ENCODE assay signal across 14 cellular contexts in the genomic region with DNA sequence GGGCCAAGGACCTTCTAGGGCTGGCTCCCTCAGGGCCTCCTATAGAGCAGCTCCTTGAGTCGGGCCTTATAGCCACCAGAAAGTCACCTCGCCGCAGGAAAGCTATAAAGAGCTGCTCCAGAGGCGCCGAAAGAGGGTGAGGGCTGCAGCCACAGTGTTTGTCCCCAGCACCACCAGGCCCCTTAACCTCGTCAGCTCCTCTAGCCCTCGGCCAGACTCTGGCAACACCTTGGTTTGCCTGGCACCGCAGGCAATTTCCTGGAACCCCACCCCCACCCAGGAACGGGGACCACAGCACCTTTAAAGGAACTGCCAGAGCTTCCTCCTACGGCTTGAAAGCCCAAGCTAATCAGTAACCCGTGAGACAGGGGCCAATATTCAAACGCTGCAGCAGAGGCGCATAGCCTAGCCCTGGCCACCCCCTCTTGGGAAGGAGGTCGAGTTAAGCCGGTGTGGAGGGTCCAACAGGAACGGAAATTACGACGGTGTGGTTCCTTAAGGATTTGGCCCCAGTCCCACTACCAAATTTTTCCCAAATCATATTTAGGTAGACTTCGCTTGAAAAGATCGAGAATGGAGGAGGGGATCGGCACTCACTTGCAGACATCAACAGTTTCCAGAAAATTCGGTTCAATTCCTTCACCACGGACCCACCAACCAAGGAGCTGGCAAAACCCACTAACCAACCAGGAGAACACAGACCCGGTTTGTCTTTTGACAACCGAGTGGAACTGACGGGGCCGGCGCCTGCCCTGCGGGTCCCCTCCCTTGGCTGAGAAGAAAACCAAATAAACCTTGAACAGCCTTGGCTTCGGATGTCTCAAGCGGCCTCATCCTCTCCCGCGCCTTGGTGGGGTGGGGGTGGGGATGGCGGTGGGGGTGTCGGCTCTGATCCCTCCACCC. TPM values are rescaled to one million over a fixed set of nuclear protein-coding genes. Genes with fewer than 3 reads are reported as not detected.
A peak's percentile ranks its signal among the peaks of the same experiment; 100 is the strongest.
DNase-seq lines count a peak whose midpoint lies in the region; ATAC-seq, FAIRE-seq and TF ChIP-seq lines count a peak whose summit lies in the region.
"Had no signal": no experiment of that assay in that cellular context is flagged by ENCODE, and none has a peak within 500 bp of the region (broad histone marks: within the 10 kb centered on the region; RNA-seq: fewer than 3 reads in every experiment).

No MANE protein-coding gene starts in this region.

- POLR2A ChIA-PET in endothelial cell of umbilical vein (lab: Charles Lee), result no interaction called here

- peaks cover 8% of the 10 kb centered on the region for H3K27me3 Mint-ChIP-seq in Calu3 (ENCODE audit: unreplicated experiment)

- H3K14ac ChIP-seq in trophoblast cell (ENCODE audit: low read length), result peak overlapping the region; percentile 41

- peak overlapping the region; percentile 95 for H3K27ac Mint-ChIP-seq in Calu3 (ENCODE audit: unreplicated experiment)
- H3K27ac Mint-ChIP-seq: stimulated activated naive CD8-positive, alpha-beta T cell treated with anti-CD3 and anti-CD28 coated beads, Interleukin-15, Interleukin-2, amounts not matched to agents 100 ng/mL and 50 ng/mL, for 24 hours had no signal

- H3K9me3 ChIP-seq in endothelial cell of umbilical vein (replicated peaks; ENCODE audit: control insufficient read depth, insufficient read depth, low read length) (no peaks in the 10 kb centered on the region), trophoblast cell (ENCODE audit: insufficient read depth, low read depth, low read length) (peaks cover 2% of the 10 kb centered on the region), right cardiac atrium (ENCODE audit: control insufficient read depth, low read length) (no peaks in the 10 kb centered on the region)
- H3K9me3 ChIP-seq: gastrocnemius medialis, left lung had no signal

- H3K36me3 ChIP-seq in endothelial cell of umbilical vein (ENCODE audit: control insufficient read depth in 2 of 2, extremely low read depth in 1 of 2, insufficient read depth in 2 of 2, low read length in 2 of 2), result no peaks in the 10 kb centered on the region
- H3K36me3 ChIP-seq in trophoblast cell (ENCODE audit: control insufficient read depth in 1 of 2, insufficient read depth in 2 of 2, low read length in 2 of 2), result no peaks in the 10 kb centered on the region
- H3K36me3 ChIP-seq: gastrocnemius medialis, left lung had no signal

- TF ChIP-seq POLR2A in endothelial cell of umbilical vein (IDR thresholded peaks at IDR 0.05; ENCODE audit: low read depth, low read length), result no peak

- dilution Hi-C loops in endothelial cell of umbilical vein (cut with MboI; ENCODE audit: extremely low pct_ligation_motif_present, low sequenced_read_pairs), result no loop called here

- H3K9ac ChIP-seq in endothelial cell of umbilical vein (replicated peaks; ENCODE audit: extremely low read depth, insufficient read depth, low read length) (no peak overlapping the region), trophoblast cell (ENCODE audit: low read length) (no peak overlapping the region)

- H4K20me1 ChIP-seq in endothelial cell of umbilical vein (replicated peaks; ENCODE audit: control insufficient read depth, extremely low read depth, insufficient read depth, low read length), result no peaks in the 10 kb centered on the region

- H4K91ac ChIP-seq in trophoblast cell (ENCODE audit: low read depth, low read length), result peak overlapping the region; percentile 59

- BruUV-seq in Calu3 (replicated peaks; lab: Mats Ljungman, UMichigan) (TSS peak; percentile 85), endothelial cell of umbilical vein (replicated peaks; lab: Mats Ljungman, UMichigan) (no TSS peak)

- no peak overlapping the region for H3K4ac ChIP-seq in trophoblast cell (ENCODE audit: low read depth, low read length)

- no peak overlapping the region for H2AK5ac ChIP-seq in trophoblast cell (ENCODE audit: low read length)

- H3K79me1 ChIP-seq in trophoblast cell (ENCODE audit: low read length), result peaks cover 23% of the 10 kb centered on the region

- H3K4me1 Mint-ChIP-seq in Calu3 (ENCODE audit: low read depth, unreplicated experiment), result peaks cover 45% of the 10 kb centered on the region

- H2BK12ac ChIP-seq in trophoblast cell (ENCODE audit: low read length), result peak overlapping the region; percentile 4

- FAIRE-seq in endothelial cell of umbilical vein (lab: Jason Lieb, UNC), result no peak

- TF ChIP-seq CTCF in Calu3 (IDR thresholded peaks at IDR 0.05; ENCODE audit: unreplicated experiment) (no peak), endothelial cell of umbilical vein (IDR thresholded peaks at IDR 0.05; ENCODE audit: extremely low read depth in 1 of 2, insufficient read depth in 1 of 2, low read depth in 1 of 2, low read length in 2 of 2) (no peak)

- H3K4me2 ChIP-seq in endothelial cell of umbilical vein (ENCODE audit: insufficient read depth, low read length) (peak overlapping the region; percentile 68), trophoblast cell (ENCODE audit: low read length) (peak overlapping the region; percentile 9)

- H3K4me1 ChIP-seq in endothelial cell of umbilical vein (ENCODE audit: control insufficient read depth, extremely low read depth, insufficient read depth, low read length), result peaks cover 39% of the 10 kb centered on the region
- peaks cover 26 to 37% of the 10 kb centered on the region in 2 experiments for H3K4me1 ChIP-seq in trophoblast cell (ENCODE audit: control insufficient read depth in 1 of 2, insufficient read depth in 2 of 2, low read length in 2 of 2)
- H3K4me1 ChIP-seq in right cardiac atrium (ENCODE audit: control insufficient read depth, insufficient read depth, low read length), result peaks cover 4% of the 10 kb centered on the region

- no peak overlapping the region for H4K12ac ChIP-seq in trophoblast cell (ENCODE audit: low read depth, low read length)

- no peak overlapping the region for H3K18ac ChIP-seq in trophoblast cell (ENCODE audit: low read length)

- no peaks in the 10 kb centered on the region for H3K9me1 ChIP-seq in endothelial cell of umbilical vein (replicated peaks; ENCODE audit: control insufficient read depth, extremely low read depth, insufficient read depth, low read length)

- H3K4me3 ChIP-seq in endothelial cell of umbilical vein (replicated peaks in 1 of 3; ENCODE audit: insufficient read depth in 1 of 3, low read depth in 1 of 3, low read length in 3 of 3), result peak overlapping the region in 2 of 3 experiments; percentile 27 to 47
- no peak overlapping the region for H3K4me3 ChIP-seq in trophoblast cell (ENCODE audit: low read depth, low read length)
- H3K4me3 ChIP-seq in right cardiac atrium (ENCODE audit: low read length), result no peak overlapping the region
- H3K4me3 ChIP-seq: left lung had no signal

- H3K4me3 Mint-ChIP-seq in Calu3 (ENCODE audit: low read depth, unreplicated experiment), result peak overlapping the region; percentile 88
- H3K4me3 Mint-ChIP-seq: stimulated activated naive CD8-positive, alpha-beta T cell treated with anti-CD3 and anti-CD28 coated beads, Interleukin-15, Interleukin-2, amounts not matched to agents 100 ng/mL and 50 ng/mL, for 24 hours had no signal

- DNase-seq in Calu3 (peak; percentile 88), NCI-H69 (lab: John Stamatoyannopoulos, UW) (peak; percentile 21), endothelial cell of umbilical vein (ENCODE audit: low read depth, low spot score) (no peak), trophoblast cell (no peak), right cardiac atrium (no peak), NCI-H1930 (lab: John Stamatoyannopoulos, UW) (no peak)
- no peak for DNase-seq in activated CD4-positive, alpha-beta T cell treated with anti-CD3 and anti-CD28 coated beads for 48 hours
- DNase-seq: NCI-H187, occipital lobe had no signal

- no peak for ATAC-seq in HG03565 (IDR thresholded peaks at IDR 0.05; ENCODE audit: unreplicated experiment)
- ATAC-seq in right cardiac atrium, result no peak

- no CpG with 5 or more reads among the region's 35 CpGs for WGBS in trophoblast cell (ENCODE audit: extremely low coverage, insufficient coverage, insufficient read length)
- WGBS in right cardiac atrium, result 10% methylated on average over 35 of the region's 35 CpGs

- H3K23ac ChIP-seq in trophoblast cell (ENCODE audit: low read length), result no peak overlapping the region

- no peak overlapping the region for H2BK5ac ChIP-seq in trophoblast cell (ENCODE audit: low read depth, low read length, poor library complexity)

- H3K27me3 ChIP-seq in endothelial cell of umbilical vein (ENCODE audit: control insufficient read depth in 2 of 2, insufficient read depth in 2 of 2, low read length in 2 of 2) (no peaks in the 10 kb centered on the region), trophoblast cell (ENCODE audit: insufficient read depth, low read length) (peaks cover 41% of the 10 kb centered on the region), right cardiac atrium (ENCODE audit: control insufficient read depth, insufficient read depth) (peaks cover 3% of the 10 kb centered on the region)

- peak overlapping the region; percentile 27 for H4K8ac ChIP-seq in trophoblast cell (ENCODE audit: low read depth, low read length)

- H3K27ac ChIP-seq in endothelial cell of umbilical vein (ENCODE audit: insufficient read depth, low read depth, low read length), result no peak overlapping the region
- peak overlapping the region; percentile 67 for H3K27ac ChIP-seq in trophoblast cell (ENCODE audit: low read depth, low read length)
- no peak overlapping the region for H3K27ac ChIP-seq in right cardiac atrium (ENCODE audit: low read length)
- H3K27ac ChIP-seq: left lung had no signal

- H2AFZ ChIP-seq in endothelial cell of umbilical vein (ENCODE audit: low read depth, low read length) (no peak overlapping the region), trophoblast cell (ENCODE audit: insufficient read depth, low read length, poor library complexity) (no peak overlapping the region)

- CTCF ChIA-PET in Calu3 (lab: Charles Lee) (interaction anchor here (0.5 to 1.9 kb wide), 20 partner anchors 8 to 386 kb away, joined by 3 to 15 read pairs (median 4); no protein-coding TSS in a partner anchor), endothelial cell of umbilical vein (lab: Charles Lee) (interaction anchor here (0.6 to 1.5 kb wide), 6 partner anchors 8 to 342 kb away, joined by 3 read pairs; no protein-coding TSS in a partner anchor)

- no peaks in the 10 kb centered on the region for H3K9me3 Mint-ChIP-seq in Calu3 (ENCODE audit: low read depth, unreplicated experiment)
- H3K9me3 Mint-ChIP-seq: CD4-positive, alpha-beta memory T cell; stimulated activated naive CD8-positive, alpha-beta T cell treated with anti-CD3 and anti-CD28 coated beads, Interleukin-15, Interleukin-2, amounts not matched to agents 100 ng/mL and 50 ng/mL, for 24 hours had no signal

- H3K79me2 ChIP-seq in endothelial cell of umbilical vein (ENCODE audit: control insufficient read depth, insufficient read depth, low read length) (peaks cover 80% of the 10 kb centered on the region), trophoblast cell (ENCODE audit: control insufficient read depth, insufficient read depth, low read length, poor library complexity) (peaks cover 2% of the 10 kb centered on the region)

- H3K36me3 Mint-ChIP-seq in Calu3 (ENCODE audit: insufficient read depth, unreplicated experiment), result peaks cover 94% of the 10 kb centered on the region
- H3K36me3 Mint-ChIP-seq: CD4-positive, alpha-beta memory T cell had no signal

- intact Hi-C loops in Calu3 (cut with micrococcal nuclease; ENCODE audit: unreplicated experiment) (loop anchor here (2.0 kb wide), 1 partner anchor 17 kb away; no protein-coding TSS in a partner anchor), endothelial cell of umbilical vein (cut with micrococcal nuclease) (no loop called here), right cardiac atrium (cut with DNase I) (no loop called here)

- peak overlapping the region; percentile 8 for H2BK120ac ChIP-seq in trophoblast cell (ENCODE audit: insufficient read depth, low read length, poor library complexity)

RNA-seq across cellular contexts. Expression of gene HOXB6, which starts 3.0 kb away (rescaled TPM):
- total RNA-seq in Calu3 (2022), result 140 and 144 TPM in 2 replicates
- total RNA-seq in endothelial cell of umbilical vein, result 24.0 and 27.4 TPM in 2 replicates
- 8.8 and 10.0 TPM in 2 replicates for polyA plus RNA-seq in endothelial cell of umbilical vein
- polyA plus RNA-seq in endothelial cell of umbilical vein (2011; cell fraction: cytosol; rRNA removed), result 4.3 and 6.1 TPM in 2 replicates
- 42.1 and 47.5 TPM in 2 replicates for polyA plus RNA-seq in endothelial cell of umbilical vein (2011; cell fraction: nucleus; rRNA removed)
- polyA plus RNA-seq in endothelial cell of umbilical vein (2012), result 12.4 and 13.8 TPM in 2 replicates
- polyA minus RNA-seq in endothelial cell of umbilical vein, result 3.9 and 7.0 TPM in 2 replicates
- polyA minus RNA-seq in endothelial cell of umbilical vein (2011; cell fraction: cytosol; rRNA and poly(A)+ RNA removed), result 2.8 TPM
- polyA minus RNA-seq in endothelial cell of umbilical vein (2011; cell fraction: nucleus; rRNA and poly(A)+ RNA removed), result 9.1 and 16.5 TPM in 2 replicates
- polyA plus RNA-seq in trophoblast cell (2013), result 10.6 and 10.9 TPM in 2 replicates
- 1 to 10 TPM in 2 of 4 donors, under 1 TPM in 2; 0.74 to 1.8 (median 1.0) TPM for total RNA-seq in right cardiac atrium
- polyA plus RNA-seq in right cardiac atrium, result 1.1 TPM
- total RNA-seq: occipital lobe had no signal
- polyA plus RNA-seq: CD4-positive, alpha-beta memory T cell had no signal

RNA-seq across cellular contexts. Expression of gene HOXB5, which starts 8.2 kb away (rescaled TPM):
- total RNA-seq in Calu3 (2022) (47.2 and 48.5 TPM in 2 replicates), endothelial cell of umbilical vein (7.3 and 8.5 TPM in 2 replicates), right cardiac atrium (under 1 TPM in 3 of 4 donors, not detected in 1; 0.12 to 0.37 (median 0.14) TPM)
- polyA plus RNA-seq in endothelial cell of umbilical vein (2.0 and 2.6 TPM in 2 replicates), right cardiac atrium (0.14 TPM)
- 1.0 and 1.1 TPM in 2 replicates for polyA plus RNA-seq in endothelial cell of umbilical vein (2011; cell fraction: cytosol; rRNA removed)
- 13.1 and 13.2 TPM in 2 replicates for polyA plus RNA-seq in endothelial cell of umbilical vein (2011; cell fraction: nucleus; rRNA removed)
- polyA plus RNA-seq in endothelial cell of umbilical vein (2012), result 3.3 and 3.5 TPM in 2 replicates
- 0.57 and 0.58 TPM in 2 replicates for polyA minus RNA-seq in endothelial cell of umbilical vein
- 0.82 TPM for polyA minus RNA-seq in endothelial cell of umbilical vein (2011; cell fraction: cytosol; rRNA and poly(A)+ RNA removed)
- 2.5 and 2.6 TPM in 2 replicates for polyA minus RNA-seq in endothelial cell of umbilical vein (2011; cell fraction: nucleus; rRNA and poly(A)+ RNA removed)
- polyA plus RNA-seq in trophoblast cell (2013), result 3.2 and 3.5 TPM in 2 replicates
- total RNA-seq: CD4-positive, alpha-beta memory T cell; gastrocnemius medialis; occipital lobe had no signal
- polyA plus RNA-seq: CD4-positive, alpha-beta memory T cell had no signal

RNA-seq across cellular contexts. Expression of gene HOXB7, which starts 9.0 kb away (rescaled TPM):
- 30.2 and 31.3 TPM in 2 replicates for total RNA-seq in Calu3 (2022)
- 24.5 and 29.8 TPM in 2 replicates for total RNA-seq in endothelial cell of umbilical vein
- 23.5 and 24.2 TPM in 2 replicates for polyA plus RNA-seq in endothelial cell of umbilical vein
- 18.2 and 21.3 TPM in 2 replicates for polyA plus RNA-seq in endothelial cell of umbilical vein (2011; cell fraction: cytosol; rRNA removed)
- 5.5 and 6.9 TPM in 2 replicates for polyA plus RNA-seq in endothelial cell of umbilical vein (2011; cell fraction: nucleus; rRNA removed)
- 26.0 and 33.3 TPM in 2 replicates for polyA plus RNA-seq in endothelial cell of umbilical vein (2012)
- 8.2 and 9.4 TPM in 2 replicates for polyA minus RNA-seq in endothelial cell of umbilical vein
- polyA minus RNA-seq in endothelial cell of umbilical vein (2011; cell fraction: cytosol; rRNA and poly(A)+ RNA removed), result 10.9 TPM
- 1.3 and 1.5 TPM in 2 replicates for polyA minus RNA-seq in endothelial cell of umbilical vein (2011; cell fraction: nucleus; rRNA and poly(A)+ RNA removed)
- 9.6 and 9.8 TPM in 2 replicates for polyA plus RNA-seq in trophoblast cell (2013)
- under 1 TPM; 0.50 to 0.80 (median 0.59) TPM for total RNA-seq in right cardiac atrium
- polyA plus RNA-seq in right cardiac atrium, result 0.48 TPM
- total RNA-seq: occipital lobe had no signal

RNA-seq across cellular contexts. Expression of gene HOXB3, which starts 11.7 kb away (rescaled TPM):
- total RNA-seq in Calu3 (2022) (151 and 154 TPM in 2 replicates), endothelial cell of umbilical vein (45.0 and 56.6 TPM in 2 replicates), right cardiac atrium (1 to 10 TPM; 1.2 to 2.3 (median 2.2) TPM)
- polyA plus RNA-seq in endothelial cell of umbilical vein (29.6 and 33.0 TPM in 2 replicates), right cardiac atrium (2.8 TPM)
- 7.9 and 11.6 TPM in 2 replicates for polyA plus RNA-seq in endothelial cell of umbilical vein (2011; cell fraction: cytosol; rRNA removed)
- polyA plus RNA-seq in endothelial cell of umbilical vein (2011; cell fraction: nucleus; rRNA removed), result 81.4 and 85.1 TPM in 2 replicates
- 19.0 and 19.8 TPM in 2 replicates for polyA plus RNA-seq in endothelial cell of umbilical vein (2012)
- polyA minus RNA-seq in endothelial cell of umbilical vein, result 7.7 and 13.3 TPM in 2 replicates
- 1.3 TPM for polyA minus RNA-seq in endothelial cell of umbilical vein (2011; cell fraction: cytosol; rRNA and poly(A)+ RNA removed)
- 18.1 and 32.3 TPM in 2 replicates for polyA minus RNA-seq in endothelial cell of umbilical vein (2011; cell fraction: nucleus; rRNA and poly(A)+ RNA removed)
- polyA plus RNA-seq in trophoblast cell (2013), result 8.1 and 10.4 TPM in 2 replicates
- total RNA-seq: occipital lobe had no signal

RNA-seq across cellular contexts. Expression of gene HOXB8, which starts 13.3 kb away (rescaled TPM):
- total RNA-seq in Calu3 (2022) (28.2 and 30.9 TPM in 2 replicates), endothelial cell of umbilical vein (1.7 and 2.0 TPM in 2 replicates), right cardiac atrium (not detected)
- polyA plus RNA-seq in endothelial cell of umbilical vein (1.6 and 2.4 TPM in 2 replicates), right cardiac atrium (not detected)
- 0.81 and 0.86 TPM in 2 replicates for polyA plus RNA-seq in endothelial cell of umbilical vein (2011; cell fraction: cytosol; rRNA removed)
- 0.63 and 0.96 TPM in 2 replicates for polyA plus RNA-seq in endothelial cell of umbilical vein (2011; cell fraction: nucleus; rRNA removed)
- polyA plus RNA-seq in endothelial cell of umbilical vein (2012), result 3.4 and 3.6 TPM in 2 replicates
- 0.25 and 1.7 TPM in 2 replicates for polyA minus RNA-seq in endothelial cell of umbilical vein
- not detected for polyA minus RNA-seq in endothelial cell of umbilical vein (2011; cell fraction: cytosol; rRNA and poly(A)+ RNA removed)
- polyA minus RNA-seq in endothelial cell of umbilical vein (2011; cell fraction: nucleus; rRNA and poly(A)+ RNA removed), result 0.67 and 0.91 TPM in 2 replicates
- 2.4 and 2.5 TPM in 2 replicates for polyA plus RNA-seq in trophoblast cell (2013)
- total RNA-seq: CD4-positive, alpha-beta memory T cell; occipital lobe had no signal
- polyA plus RNA-seq: CD4-positive, alpha-beta memory T cell had no signal

Comparison
In these comparisons a context has a peak if more than half of its experiments do, and no peak if none do; other contexts are left out.
1. DNase-seq: peak in Calu3 (single experiment) and NCI-H69 (single experiment); none in endothelial cell of umbilical vein (single experiment), trophoblast cell (0 of 2), activated CD4-positive, alpha-beta T cell treated with anti-CD3 and anti-CD28 coated beads for 48 hours (single experiment), right cardiac atrium (0 of 3) and NCI-H1930 (0 of 2).
2. H3K4me3 ChIP-seq: peak in endothelial cell of umbilical vein (2 of 3); none in trophoblast cell (single experiment) and right cardiac atrium (single experiment).
3. RNA of gene HOXB7, which starts 9.0 kb away (total RNA-seq): 30.2 to 31.3 TPM in Calu3 and 24.5 to 29.8 TPM in endothelial cell of umbilical vein; 0.50 to 0.80 TPM in right cardiac atrium; every median in the first group is over 10 times any median in the second.